In the genomic region with DNA sequence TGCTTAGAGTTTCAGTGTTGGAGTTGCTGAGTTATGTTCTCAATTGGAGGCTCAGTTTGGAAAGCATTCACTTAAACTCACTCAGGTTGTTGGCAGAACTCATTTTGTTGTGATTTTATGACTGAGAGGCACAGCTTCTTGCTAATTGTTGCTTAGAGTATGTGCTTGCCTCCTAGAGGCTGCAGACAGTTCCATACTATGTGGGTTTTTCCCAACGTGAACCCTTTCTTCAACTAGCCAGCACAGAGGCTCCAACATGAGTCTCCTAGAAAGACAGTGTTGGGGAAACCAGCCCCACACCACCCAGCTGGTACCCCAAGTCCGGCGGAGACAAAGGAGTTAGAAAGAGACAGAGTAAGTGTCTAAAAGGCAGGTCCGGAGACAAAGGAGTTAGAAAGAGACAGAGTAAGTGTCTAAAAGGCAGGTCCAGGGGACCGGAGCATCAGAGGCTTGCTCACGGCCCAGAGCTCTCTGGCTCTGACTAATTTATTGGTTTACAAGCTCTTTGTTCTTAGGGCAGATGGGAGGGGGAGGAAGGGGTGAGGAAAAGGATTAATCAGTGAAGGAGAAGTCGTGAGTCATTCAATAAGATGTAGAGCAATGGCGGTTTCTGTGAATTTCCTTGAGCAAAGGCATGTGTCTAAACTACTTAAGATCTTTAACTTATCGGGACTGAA, we compare ENCODE assay signal across 1 cellular context.
TF ChIP-seq lines count a peak whose summit lies in the region.

No MANE protein-coding gene starts in this region.

TF ChIP-seq in H1, 55 proteins besides CTCF, POLR2A, EP300 and RAD21:
- TF ChIP-seq EGR1 (IDR thresholded peaks at IDR 0.05; ENCODE audit: borderline replicate concordance, low read depth, low read length): no peak
- TF ChIP-seq, protein P1, sequence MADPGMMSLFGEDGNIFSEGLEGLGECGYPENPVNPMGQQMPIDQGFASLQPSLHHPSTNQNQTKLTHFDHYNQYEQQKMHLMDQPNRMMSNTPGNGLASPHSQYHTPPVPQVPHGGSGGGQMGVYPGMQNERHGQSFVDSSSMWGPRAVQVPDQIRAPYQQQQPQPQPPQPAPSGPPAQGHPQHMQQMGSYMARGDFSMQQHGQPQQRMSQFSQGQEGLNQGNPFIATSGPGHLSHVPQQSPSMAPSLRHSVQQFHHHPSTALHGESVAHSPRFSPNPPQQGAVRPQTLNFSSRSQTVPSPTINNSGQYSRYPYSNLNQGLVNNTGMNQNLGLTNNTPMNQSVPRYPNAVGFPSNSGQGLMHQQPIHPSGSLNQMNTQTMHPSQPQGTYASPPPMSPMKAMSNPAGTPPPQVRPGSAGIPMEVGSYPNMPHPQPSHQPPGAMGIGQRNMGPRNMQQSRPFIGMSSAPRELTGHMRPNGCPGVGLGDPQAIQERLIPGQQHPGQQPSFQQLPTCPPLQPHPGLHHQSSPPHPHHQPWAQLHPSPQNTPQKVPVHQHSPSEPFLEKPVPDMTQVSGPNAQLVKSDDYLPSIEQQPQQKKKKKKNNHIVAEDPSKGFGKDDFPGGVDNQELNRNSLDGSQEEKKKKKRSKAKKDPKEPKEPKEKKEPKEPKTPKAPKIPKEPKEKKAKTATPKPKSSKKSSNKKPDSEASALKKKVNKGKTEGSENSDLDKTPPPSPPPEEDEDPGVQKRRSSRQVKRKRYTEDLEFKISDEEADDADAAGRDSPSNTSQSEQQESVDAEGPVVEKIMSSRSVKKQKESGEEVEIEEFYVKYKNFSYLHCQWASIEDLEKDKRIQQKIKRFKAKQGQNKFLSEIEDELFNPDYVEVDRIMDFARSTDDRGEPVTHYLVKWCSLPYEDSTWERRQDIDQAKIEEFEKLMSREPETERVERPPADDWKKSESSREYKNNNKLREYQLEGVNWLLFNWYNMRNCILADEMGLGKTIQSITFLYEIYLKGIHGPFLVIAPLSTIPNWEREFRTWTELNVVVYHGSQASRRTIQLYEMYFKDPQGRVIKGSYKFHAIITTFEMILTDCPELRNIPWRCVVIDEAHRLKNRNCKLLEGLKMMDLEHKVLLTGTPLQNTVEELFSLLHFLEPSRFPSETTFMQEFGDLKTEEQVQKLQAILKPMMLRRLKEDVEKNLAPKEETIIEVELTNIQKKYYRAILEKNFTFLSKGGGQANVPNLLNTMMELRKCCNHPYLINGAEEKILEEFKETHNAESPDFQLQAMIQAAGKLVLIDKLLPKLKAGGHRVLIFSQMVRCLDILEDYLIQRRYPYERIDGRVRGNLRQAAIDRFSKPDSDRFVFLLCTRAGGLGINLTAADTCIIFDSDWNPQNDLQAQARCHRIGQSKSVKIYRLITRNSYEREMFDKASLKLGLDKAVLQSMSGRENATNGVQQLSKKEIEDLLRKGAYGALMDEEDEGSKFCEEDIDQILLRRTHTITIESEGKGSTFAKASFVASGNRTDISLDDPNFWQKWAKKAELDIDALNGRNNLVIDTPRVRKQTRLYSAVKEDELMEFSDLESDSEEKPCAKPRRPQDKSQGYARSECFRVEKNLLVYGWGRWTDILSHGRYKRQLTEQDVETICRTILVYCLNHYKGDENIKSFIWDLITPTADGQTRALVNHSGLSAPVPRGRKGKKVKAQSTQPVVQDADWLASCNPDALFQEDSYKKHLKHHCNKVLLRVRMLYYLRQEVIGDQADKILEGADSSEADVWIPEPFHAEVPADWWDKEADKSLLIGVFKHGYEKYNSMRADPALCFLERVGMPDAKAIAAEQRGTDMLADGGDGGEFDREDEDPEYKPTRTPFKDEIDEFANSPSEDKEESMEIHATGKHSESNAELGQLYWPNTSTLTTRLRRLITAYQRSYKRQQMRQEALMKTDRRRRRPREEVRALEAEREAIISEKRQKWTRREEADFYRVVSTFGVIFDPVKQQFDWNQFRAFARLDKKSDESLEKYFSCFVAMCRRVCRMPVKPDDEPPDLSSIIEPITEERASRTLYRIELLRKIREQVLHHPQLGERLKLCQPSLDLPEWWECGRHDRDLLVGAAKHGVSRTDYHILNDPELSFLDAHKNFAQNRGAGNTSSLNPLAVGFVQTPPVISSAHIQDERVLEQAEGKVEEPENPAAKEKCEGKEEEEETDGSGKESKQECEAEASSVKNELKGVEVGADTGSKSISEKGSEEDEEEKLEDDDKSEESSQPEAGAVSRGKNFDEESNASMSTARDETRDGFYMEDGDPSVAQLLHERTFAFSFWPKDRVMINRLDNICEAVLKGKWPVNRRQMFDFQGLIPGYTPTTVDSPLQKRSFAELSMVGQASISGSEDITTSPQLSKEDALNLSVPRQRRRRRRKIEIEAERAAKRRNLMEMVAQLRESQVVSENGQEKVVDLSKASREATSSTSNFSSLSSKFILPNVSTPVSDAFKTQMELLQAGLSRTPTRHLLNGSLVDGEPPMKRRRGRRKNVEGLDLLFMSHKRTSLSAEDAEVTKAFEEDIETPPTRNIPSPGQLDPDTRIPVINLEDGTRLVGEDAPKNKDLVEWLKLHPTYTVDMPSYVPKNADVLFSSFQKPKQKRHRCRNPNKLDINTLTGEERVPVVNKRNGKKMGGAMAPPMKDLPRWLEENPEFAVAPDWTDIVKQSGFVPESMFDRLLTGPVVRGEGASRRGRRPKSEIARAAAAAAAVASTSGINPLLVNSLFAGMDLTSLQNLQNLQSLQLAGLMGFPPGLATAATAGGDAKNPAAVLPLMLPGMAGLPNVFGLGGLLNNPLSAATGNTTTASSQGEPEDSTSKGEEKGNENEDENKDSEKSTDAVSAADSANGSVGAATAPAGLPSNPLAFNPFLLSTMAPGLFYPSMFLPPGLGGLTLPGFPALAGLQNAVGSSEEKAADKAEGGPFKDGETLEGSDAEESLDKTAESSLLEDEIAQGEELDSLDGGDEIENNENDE (IDR thresholded peaks at IDR 0.05; ENCODE audit: insufficient replicate concordance, low read length): no peak
- no peak for TF ChIP-seq JUN (IDR thresholded peaks at IDR 0.05; ENCODE audit: low read depth, low read length)
- no peak for TF ChIP-seq MAFK (IDR thresholded peaks at IDR 0.05; ENCODE audit: low read depth, low read length)
- no peak for TF ChIP-seq BRCA1 (IDR thresholded peaks at IDR 0.05; ENCODE audit: low read depth, low read length)
- no peak for TF ChIP-seq SIN3A (conservative IDR thresholded peaks at IDR 0.05 in 1 of 2, IDR thresholded peaks at IDR 0.05 in 1 of 2; ENCODE audit: low read depth in 1 of 2, low read length in 2 of 2)
- no peak for TF ChIP-seq JUND (IDR thresholded peaks at IDR 0.05; ENCODE audit: low read length)
- no peak for TF ChIP-seq SP4 (IDR thresholded peaks at IDR 0.05; ENCODE audit: low read length)
- TF ChIP-seq, protein P2, sequence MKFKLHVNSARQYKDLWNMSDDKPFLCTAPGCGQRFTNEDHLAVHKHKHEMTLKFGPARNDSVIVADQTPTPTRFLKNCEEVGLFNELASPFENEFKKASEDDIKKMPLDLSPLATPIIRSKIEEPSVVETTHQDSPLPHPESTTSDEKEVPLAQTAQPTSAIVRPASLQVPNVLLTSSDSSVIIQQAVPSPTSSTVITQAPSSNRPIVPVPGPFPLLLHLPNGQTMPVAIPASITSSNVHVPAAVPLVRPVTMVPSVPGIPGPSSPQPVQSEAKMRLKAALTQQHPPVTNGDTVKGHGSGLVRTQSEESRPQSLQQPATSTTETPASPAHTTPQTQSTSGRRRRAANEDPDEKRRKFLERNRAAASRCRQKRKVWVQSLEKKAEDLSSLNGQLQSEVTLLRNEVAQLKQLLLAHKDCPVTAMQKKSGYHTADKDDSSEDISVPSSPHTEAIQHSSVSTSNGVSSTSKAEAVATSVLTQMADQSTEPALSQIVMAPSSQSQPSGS (IDR thresholded peaks at IDR 0.05; ENCODE audit: low read length): no peak
- TF ChIP-seq BCL11A (IDR thresholded peaks at IDR 0.05; ENCODE audit: low read depth in 2 of 2, low read length in 2 of 2): no peak
- TF ChIP-seq, protein P3, sequence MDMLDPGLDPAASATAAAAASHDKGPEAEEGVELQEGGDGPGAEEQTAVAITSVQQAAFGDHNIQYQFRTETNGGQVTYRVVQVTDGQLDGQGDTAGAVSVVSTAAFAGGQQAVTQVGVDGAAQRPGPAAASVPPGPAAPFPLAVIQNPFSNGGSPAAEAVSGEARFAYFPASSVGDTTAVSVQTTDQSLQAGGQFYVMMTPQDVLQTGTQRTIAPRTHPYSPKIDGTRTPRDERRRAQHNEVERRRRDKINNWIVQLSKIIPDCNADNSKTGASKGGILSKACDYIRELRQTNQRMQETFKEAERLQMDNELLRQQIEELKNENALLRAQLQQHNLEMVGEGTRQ (IDR thresholded peaks at IDR 0.05; ENCODE audit: low read length): no peak
- no peak for TF ChIP-seq KDM1A (IDR thresholded peaks at IDR 0.05; ENCODE audit: borderline replicate concordance, low read length)
- TF ChIP-seq NRF1 (IDR thresholded peaks at IDR 0.05; ENCODE audit: low read depth, low read length): no peak
- TF ChIP-seq, protein P4, sequence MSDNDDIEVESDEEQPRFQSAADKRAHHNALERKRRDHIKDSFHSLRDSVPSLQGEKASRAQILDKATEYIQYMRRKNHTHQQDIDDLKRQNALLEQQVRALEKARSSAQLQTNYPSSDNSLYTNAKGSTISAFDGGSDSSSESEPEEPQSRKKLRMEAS (IDR thresholded peaks at IDR 0.05): no peak
- TF ChIP-seq CBX8 (IDR thresholded peaks at IDR 0.05; ENCODE audit: borderline replicate concordance, low read depth, low read length): no peak
- TF ChIP-seq SUZ12 (IDR thresholded peaks at IDR 0.05; ENCODE audit: low read length): no peak
